8 cellular contexts compared by ENCODE assay signal in the genomic region with DNA sequence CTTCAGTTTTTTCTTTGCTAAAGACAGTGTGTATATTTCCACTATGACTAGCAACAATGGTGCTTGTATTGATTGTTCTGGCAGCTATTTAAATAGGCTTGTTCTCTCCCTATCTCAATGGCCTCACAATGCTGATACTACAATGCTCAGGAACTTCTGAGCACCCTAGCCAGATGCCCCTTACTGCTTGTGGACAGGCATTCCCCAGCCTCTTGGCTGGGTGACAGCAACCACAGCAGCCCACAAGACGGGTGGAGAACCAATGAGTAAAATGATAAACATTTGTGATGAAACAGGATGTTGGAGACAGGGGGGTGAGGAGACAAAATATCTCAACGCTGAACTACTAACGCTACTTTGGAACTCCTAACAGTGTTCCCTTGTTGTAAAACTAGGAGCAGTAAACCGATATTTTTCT. TPM values are rescaled to one million over a fixed set of nuclear protein-coding genes. Genes with fewer than 3 reads are reported as not detected.
DNase-seq lines count a peak whose midpoint lies in the region; ATAC-seq, FAIRE-seq and TF ChIP-seq lines count a peak whose summit lies in the region.

No MANE protein-coding gene starts in this region.

- DNase-seq in GM12891 (ENCODE audit: insufficient read length, low spot score) (no peak), NCI-H2196 (lab: John Stamatoyannopoulos, UW; ENCODE audit: unreplicated experiment) (peak; percentile 68), erythroblast (lab: John Stamatoyannopoulos, UW) (peak; percentile 31 to 42), pons (ENCODE audit: low spot score) (peak; percentile 83), NCI-H1436 treated with DMSO at 0.1 percent for 48 hours (lab: John Stamatoyannopoulos, UW) (no peak)
- peak; percentile 79 for DNase-seq in activated CD8-positive, alpha-beta memory T cell treated with anti-CD3 and anti-CD28 coated beads for 24 hours

- TF ChIP-seq POLR2A in GM12891 (IDR thresholded peaks at IDR 0.05; ENCODE audit: low read depth, low read length) (peak; percentile 53; the same call in 1 of the 2 replicates), erythroblast (IDR thresholded peaks at IDR 0.05; ENCODE audit: low read length) (no peak)

- FAIRE-seq in GM12891 (lab: Jason Lieb, UNC) = peak; percentile 94

- ATAC-seq in HG02759 (IDR thresholded peaks at IDR 0.05; ENCODE audit: unreplicated experiment) (peak; percentile 88), GM19328 (IDR thresholded peaks at IDR 0.05; ENCODE audit: unreplicated experiment) (no peak)

TF ChIP-seq in GM12891, 5 proteins besides CTCF, POLR2A, EP300 and RAD21:
- 0 out of 2 replicates have a peak, but pooled peaks have one; percentile 27 for TF ChIP-seq POU2F2 (IDR thresholded peaks at IDR 0.05; ENCODE audit: low read depth, low read length)
- TF ChIP-seq TAF1 (IDR thresholded peaks at IDR 0.05; ENCODE audit: low read depth, low read length) = no peak
- no peak for TF ChIP-seq POLR2AphosphoS5 (IDR thresholded peaks at IDR 0.05; ENCODE audit: low read depth, low read length)
- no peak for TF ChIP-seq SPI1 (IDR thresholded peaks at IDR 0.05; ENCODE audit: low read depth, low read length)
- TF ChIP-seq PAX5 (IDR thresholded peaks at IDR 0.05; ENCODE audit: insufficient read depth, low read length, severe bottlenecking) = no peak

RNA-seq across cellular contexts. Expression of gene HIVEP2, which starts 42.3 kb away (rescaled TPM):
- polyA plus RNA-seq in GM12891 (2012; ENCODE audit: low read depth, missing spikeins) = 3.5 TPM

Comparison
In these comparisons a context has a peak if more than half of its experiments do, and no peak if none do; other contexts are left out.
1. DNase-seq: peak in NCI-H2196 (single experiment), activated CD8-positive, alpha-beta memory T cell treated with anti-CD3 and anti-CD28 coated beads for 24 hours (single experiment), erythroblast (2 of 2) and pons (single experiment); none in GM12891 (single experiment) and NCI-H1436 treated with DMSO at 0.1 percent for 48 hours (single experiment).